Comparison of ENCODE assay signal across 1 cellular context in genomic region chr12:96501139-96501741, GRCh38.
TF ChIP-seq lines count a peak whose summit lies in the region.

No MANE protein-coding gene starts in this region.

TF ChIP-seq in H1, 55 proteins besides CTCF, POLR2A, EP300 and RAD21 (continued from another document):
- TF ChIP-seq ATF2 (IDR thresholded peaks at IDR 0.05; ENCODE audit: low read length) (no peak), RXRA (IDR thresholded peaks at IDR 0.05; ENCODE audit: insufficient read depth, low read depth, low read length) (no peak), TAF1 (IDR thresholded peaks at IDR 0.05; ENCODE audit: low read depth, low read length) (no peak), CHD1 (IDR thresholded peaks at IDR 0.05; ENCODE audit: low read depth, low read length) (no peak), SP1 (IDR thresholded peaks at IDR 0.05; ENCODE audit: low read depth, low read length) (no peak), EZH2 (IDR thresholded peaks at IDR 0.05; ENCODE audit: low read depth, low read length, severe bottlenecking) (no peak), BACH1 (IDR thresholded peaks at IDR 0.05; ENCODE audit: low read length) (0 out of 2 replicates have a peak, but pooled peaks have one; percentile 33), CEBPB (IDR thresholded peaks at IDR 0.05; ENCODE audit: low read depth, low read length) (no peak)
